8 cellular contexts compared by ENCODE assay signal in genomic region chr20:63659370-63659769, GRCh38. TPM values are rescaled to one million over a fixed set of nuclear protein-coding genes. Genes with fewer than 3 reads are reported as not detected.
DNase-seq lines count a peak whose midpoint lies in the region; ATAC-seq and TF ChIP-seq lines count a peak whose summit lies in the region.

No MANE protein-coding gene starts in this region.

- CTCF ChIA-PET in activated CD4-positive, alpha-beta T cell treated with anti-CD3 and anti-CD28 coated beads for 36 hours (lab: Charles Lee) = no interaction called here

- no peak for TF ChIP-seq EP300 in suprapubic skin (IDR thresholded peaks at IDR 0.05)

- DNase-seq in activated CD4-positive, alpha-beta T cell treated with anti-CD3 and anti-CD28 coated beads for 36 hours = no peak
- DNase-seq in activated CD4-positive, alpha-beta T cell treated with anti-CD3 and anti-CD28 coated beads for 4 hours = no peak
- DNase-seq in kidney epithelial cell (ENCODE audit: low read depth) (no peak), suprapubic skin (ENCODE audit: low spot score in 2 of 2) (no peak), COR-L47 (lab: John Stamatoyannopoulos, UW) (no peak), NCI-H526 treated with DMSO at 0.1 percent for 48 hours (lab: John Stamatoyannopoulos, UW) (no peak), COLO668 (lab: John Stamatoyannopoulos, UW; ENCODE audit: unreplicated experiment) (no peak)

- H3K27ac ChIP-seq in suprapubic skin = peak overlapping the region; percentile 84

- H3K4me3 ChIP-seq in kidney epithelial cell (ENCODE audit: low read depth, low read length) (peak overlapping the region; percentile 76), suprapubic skin (peak overlapping the region; percentile 88)

- H3K9me3 ChIP-seq in suprapubic skin = no peaks in the 10 kb centered on the region

- no peak for TF ChIP-seq POLR2A in suprapubic skin (IDR thresholded peaks at IDR 0.05)

- no peaks in the 10 kb centered on the region for H3K9me3 Mint-ChIP-seq in activated CD4-positive, alpha-beta T cell treated with anti-CD3 and anti-CD28 coated beads for 36 hours (ENCODE audit: low read depth)
- H3K9me3 Mint-ChIP-seq in activated naive CD8-positive, alpha-beta T cell (ENCODE audit: low read depth) = no peaks in the 10 kb centered on the region

- intact Hi-C loops in activated CD4-positive, alpha-beta T cell treated with anti-CD3 and anti-CD28 coated beads for 36 hours (cut with DNase I, micrococcal nuclease) = loop anchor here in 1 of 2 experiments (2.0 to 5.0 kb wide), 3 partner anchors 77 to 442 kb away; partner anchors contain the start of gene YTHDF1

- peaks cover 7% of the 10 kb centered on the region for H3K36me3 Mint-ChIP-seq in activated CD4-positive, alpha-beta T cell treated with anti-CD3 and anti-CD28 coated beads for 36 hours (ENCODE audit: low read depth)
- no peaks in the 10 kb centered on the region for H3K36me3 Mint-ChIP-seq in activated naive CD8-positive, alpha-beta T cell

- H3K4me1 ChIP-seq in suprapubic skin = peaks cover 27% of the 10 kb centered on the region

- H3K4me1 Mint-ChIP-seq in activated CD4-positive, alpha-beta T cell treated with anti-CD3 and anti-CD28 coated beads for 36 hours = peaks cover 23% of the 10 kb centered on the region
- H3K4me1 Mint-ChIP-seq in activated naive CD8-positive, alpha-beta T cell (ENCODE audit: low read depth) = peaks cover 20% of the 10 kb centered on the region

- H3K27me3 ChIP-seq in kidney epithelial cell (ENCODE audit: control insufficient read depth, insufficient read depth, low read length) = no peaks in the 10 kb centered on the region
- H3K27me3 ChIP-seq in suprapubic skin = no peaks in the 10 kb centered on the region

- ATAC-seq in activated CD4-positive, alpha-beta T cell treated with anti-CD3 and anti-CD28 coated beads for 36 hours = no peak

- peak overlapping the region; percentile 95 for H3K4me3 Mint-ChIP-seq in activated CD4-positive, alpha-beta T cell treated with anti-CD3 and anti-CD28 coated beads for 36 hours
- H3K4me3 Mint-ChIP-seq in activated naive CD8-positive, alpha-beta T cell = peak overlapping the region; percentile 97

- H3K27me3 Mint-ChIP-seq in activated CD4-positive, alpha-beta T cell treated with anti-CD3 and anti-CD28 coated beads for 36 hours = no peaks in the 10 kb centered on the region
- H3K27me3 Mint-ChIP-seq in activated naive CD8-positive, alpha-beta T cell = no peaks in the 10 kb centered on the region

- POLR2A ChIA-PET in activated CD4-positive, alpha-beta T cell treated with anti-CD3 and anti-CD28 coated beads for 36 hours (lab: Charles Lee) = no interaction called here

- H3K27ac Mint-ChIP-seq in activated CD4-positive, alpha-beta T cell treated with anti-CD3 and anti-CD28 coated beads for 36 hours = no peak overlapping the region
- no peak overlapping the region for H3K27ac Mint-ChIP-seq in activated naive CD8-positive, alpha-beta T cell

- H3K36me3 ChIP-seq in kidney epithelial cell (ENCODE audit: control insufficient read depth, insufficient read depth, low read length) (no peaks in the 10 kb centered on the region), suprapubic skin (peaks cover 36% of the 10 kb centered on the region)

- TF ChIP-seq CTCF in kidney epithelial cell (IDR thresholded peaks at IDR 0.05; ENCODE audit: insufficient read depth, low read length, poor library complexity, severe bottlenecking) = no peak
- TF ChIP-seq CTCF in suprapubic skin (IDR thresholded peaks at IDR 0.05) = no peak

- WGBS in suprapubic skin = 61% methylated on average over 9 of the region's 13 CpGs

RNA-seq across cellular contexts. Expression of gene RTEL1, which starts 1.3 kb away (rescaled TPM):
- total RNA-seq in activated CD4-positive, alpha-beta T cell treated with anti-CD3 and anti-CD28 coated beads for 36 hours = 10 to 100 TPM; 44.5 to 44.7 TPM
- 18.6 and 30.7 TPM in 2 replicates for total RNA-seq in kidney epithelial cell
- 10 to 100 TPM in 2 of 4 donors, 1 to 10 TPM in 2; 6.9 to 26.6 (median 13.9) TPM for total RNA-seq in suprapubic skin

RNA-seq across cellular contexts. Expression of gene STMN3, which starts 6.1 kb away (rescaled TPM):
- 10 to 100 TPM; 15.4 to 17.6 TPM for total RNA-seq in activated CD4-positive, alpha-beta T cell treated with anti-CD3 and anti-CD28 coated beads for 36 hours
- total RNA-seq in kidney epithelial cell (40.8 and 41.1 TPM in 2 replicates), suprapubic skin (10 to 100 TPM; 14.2 to 20.7 (median 17.0) TPM)

RNA-seq across cellular contexts. Expression of gene GMEB2, which starts 32.5 kb away (rescaled TPM):
- 10 to 100 TPM; 14.0 to 14.1 TPM for total RNA-seq in activated CD4-positive, alpha-beta T cell treated with anti-CD3 and anti-CD28 coated beads for 36 hours
- 14.4 and 17.7 TPM in 2 replicates for total RNA-seq in kidney epithelial cell
- 10 to 100 TPM; 15.5 to 18.5 (median 16.4) TPM for total RNA-seq in suprapubic skin

RNA-seq across cellular contexts. Expression of gene TNFRSF6B, which starts 37.1 kb away (rescaled TPM):
- 1 to 10 TPM in 1 of 2 experiments, under 1 TPM in 1; 0.21 to 1.7 TPM for total RNA-seq in activated CD4-positive, alpha-beta T cell treated with anti-CD3 and anti-CD28 coated beads for 36 hours
- total RNA-seq in kidney epithelial cell = 97.0 and 119 TPM in 2 replicates
- 10 to 100 TPM in 2 of 4 donors, 1 to 10 TPM in 2; 2.1 to 16.1 (median 11.1) TPM for total RNA-seq in suprapubic skin

RNA-seq across cellular contexts. Expression of gene ARFRP1, which starts 48.4 kb away (rescaled TPM):
- total RNA-seq in activated CD4-positive, alpha-beta T cell treated with anti-CD3 and anti-CD28 coated beads for 36 hours = 10 to 100 TPM; 36.4 to 52.0 TPM
- total RNA-seq in kidney epithelial cell (47.7 and 56.9 TPM in 2 replicates), suprapubic skin (10 to 100 TPM; 22.1 to 31.9 (median 27.6) TPM)
